In the genomic region with DNA sequence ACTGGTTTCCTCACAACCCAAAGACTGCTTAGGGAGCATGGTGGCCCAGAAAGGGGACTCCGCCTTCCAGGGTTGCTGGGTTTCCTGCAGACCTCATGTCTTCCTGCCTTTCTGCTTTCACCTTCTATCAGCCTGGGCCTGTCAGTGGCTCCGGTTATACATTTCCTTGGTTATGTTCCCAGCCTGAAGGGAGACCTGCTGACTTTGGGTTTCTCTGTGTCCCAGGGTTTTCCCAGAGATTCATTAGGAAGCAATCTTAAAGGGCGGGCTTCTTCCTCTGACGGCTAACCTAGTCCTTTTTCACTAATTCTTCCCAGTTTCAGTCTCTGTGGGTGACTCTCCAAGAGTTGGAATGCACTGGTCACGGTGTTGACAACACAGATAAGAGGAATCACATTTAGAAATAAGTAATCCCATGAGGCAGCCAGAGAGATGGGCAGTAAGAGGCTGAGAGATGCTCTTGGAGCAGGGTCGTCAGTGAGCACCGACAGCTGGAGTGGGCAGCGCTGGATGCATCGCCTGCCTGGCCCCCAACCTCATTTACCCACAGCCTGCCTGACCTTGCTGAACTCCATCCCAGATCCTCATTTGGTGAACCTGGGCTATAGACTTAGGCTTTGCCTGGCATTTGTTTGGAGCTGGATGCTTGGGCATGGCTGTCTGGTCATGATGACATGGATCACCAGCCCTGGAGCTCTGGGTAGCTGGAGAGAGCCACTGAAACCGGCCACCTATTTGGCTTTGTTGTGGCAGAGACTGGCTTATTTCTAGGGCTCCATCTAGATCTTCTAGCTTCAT, we compare ENCODE assay signal across 2 cellular contexts.
TF ChIP-seq lines count a peak whose summit lies in the region.

No MANE protein-coding gene starts in this region.

TF ChIP-seq in GM23338, 12 proteins besides CTCF, POLR2A, EP300 and RAD21 (continues in another document):
- TF ChIP-seq CREB1 (CRISPR knock-in tag; IDR thresholded peaks at IDR 0.05; ENCODE audit: low read depth) (no peak), JUNB (IDR thresholded peaks at IDR 0.05; ENCODE audit: unreplicated experiment) (no peak), ZNF114 (CRISPR knock-in tag; IDR thresholded peaks at IDR 0.05) (no peak), POLR2AphosphoS5 (IDR thresholded peaks at IDR 0.05; ENCODE audit: low read depth) (no peak), STAT1 (IDR thresholded peaks at IDR 0.05; ENCODE audit: unreplicated experiment) (no peak)
- TF ChIP-seq, protein P1, sequence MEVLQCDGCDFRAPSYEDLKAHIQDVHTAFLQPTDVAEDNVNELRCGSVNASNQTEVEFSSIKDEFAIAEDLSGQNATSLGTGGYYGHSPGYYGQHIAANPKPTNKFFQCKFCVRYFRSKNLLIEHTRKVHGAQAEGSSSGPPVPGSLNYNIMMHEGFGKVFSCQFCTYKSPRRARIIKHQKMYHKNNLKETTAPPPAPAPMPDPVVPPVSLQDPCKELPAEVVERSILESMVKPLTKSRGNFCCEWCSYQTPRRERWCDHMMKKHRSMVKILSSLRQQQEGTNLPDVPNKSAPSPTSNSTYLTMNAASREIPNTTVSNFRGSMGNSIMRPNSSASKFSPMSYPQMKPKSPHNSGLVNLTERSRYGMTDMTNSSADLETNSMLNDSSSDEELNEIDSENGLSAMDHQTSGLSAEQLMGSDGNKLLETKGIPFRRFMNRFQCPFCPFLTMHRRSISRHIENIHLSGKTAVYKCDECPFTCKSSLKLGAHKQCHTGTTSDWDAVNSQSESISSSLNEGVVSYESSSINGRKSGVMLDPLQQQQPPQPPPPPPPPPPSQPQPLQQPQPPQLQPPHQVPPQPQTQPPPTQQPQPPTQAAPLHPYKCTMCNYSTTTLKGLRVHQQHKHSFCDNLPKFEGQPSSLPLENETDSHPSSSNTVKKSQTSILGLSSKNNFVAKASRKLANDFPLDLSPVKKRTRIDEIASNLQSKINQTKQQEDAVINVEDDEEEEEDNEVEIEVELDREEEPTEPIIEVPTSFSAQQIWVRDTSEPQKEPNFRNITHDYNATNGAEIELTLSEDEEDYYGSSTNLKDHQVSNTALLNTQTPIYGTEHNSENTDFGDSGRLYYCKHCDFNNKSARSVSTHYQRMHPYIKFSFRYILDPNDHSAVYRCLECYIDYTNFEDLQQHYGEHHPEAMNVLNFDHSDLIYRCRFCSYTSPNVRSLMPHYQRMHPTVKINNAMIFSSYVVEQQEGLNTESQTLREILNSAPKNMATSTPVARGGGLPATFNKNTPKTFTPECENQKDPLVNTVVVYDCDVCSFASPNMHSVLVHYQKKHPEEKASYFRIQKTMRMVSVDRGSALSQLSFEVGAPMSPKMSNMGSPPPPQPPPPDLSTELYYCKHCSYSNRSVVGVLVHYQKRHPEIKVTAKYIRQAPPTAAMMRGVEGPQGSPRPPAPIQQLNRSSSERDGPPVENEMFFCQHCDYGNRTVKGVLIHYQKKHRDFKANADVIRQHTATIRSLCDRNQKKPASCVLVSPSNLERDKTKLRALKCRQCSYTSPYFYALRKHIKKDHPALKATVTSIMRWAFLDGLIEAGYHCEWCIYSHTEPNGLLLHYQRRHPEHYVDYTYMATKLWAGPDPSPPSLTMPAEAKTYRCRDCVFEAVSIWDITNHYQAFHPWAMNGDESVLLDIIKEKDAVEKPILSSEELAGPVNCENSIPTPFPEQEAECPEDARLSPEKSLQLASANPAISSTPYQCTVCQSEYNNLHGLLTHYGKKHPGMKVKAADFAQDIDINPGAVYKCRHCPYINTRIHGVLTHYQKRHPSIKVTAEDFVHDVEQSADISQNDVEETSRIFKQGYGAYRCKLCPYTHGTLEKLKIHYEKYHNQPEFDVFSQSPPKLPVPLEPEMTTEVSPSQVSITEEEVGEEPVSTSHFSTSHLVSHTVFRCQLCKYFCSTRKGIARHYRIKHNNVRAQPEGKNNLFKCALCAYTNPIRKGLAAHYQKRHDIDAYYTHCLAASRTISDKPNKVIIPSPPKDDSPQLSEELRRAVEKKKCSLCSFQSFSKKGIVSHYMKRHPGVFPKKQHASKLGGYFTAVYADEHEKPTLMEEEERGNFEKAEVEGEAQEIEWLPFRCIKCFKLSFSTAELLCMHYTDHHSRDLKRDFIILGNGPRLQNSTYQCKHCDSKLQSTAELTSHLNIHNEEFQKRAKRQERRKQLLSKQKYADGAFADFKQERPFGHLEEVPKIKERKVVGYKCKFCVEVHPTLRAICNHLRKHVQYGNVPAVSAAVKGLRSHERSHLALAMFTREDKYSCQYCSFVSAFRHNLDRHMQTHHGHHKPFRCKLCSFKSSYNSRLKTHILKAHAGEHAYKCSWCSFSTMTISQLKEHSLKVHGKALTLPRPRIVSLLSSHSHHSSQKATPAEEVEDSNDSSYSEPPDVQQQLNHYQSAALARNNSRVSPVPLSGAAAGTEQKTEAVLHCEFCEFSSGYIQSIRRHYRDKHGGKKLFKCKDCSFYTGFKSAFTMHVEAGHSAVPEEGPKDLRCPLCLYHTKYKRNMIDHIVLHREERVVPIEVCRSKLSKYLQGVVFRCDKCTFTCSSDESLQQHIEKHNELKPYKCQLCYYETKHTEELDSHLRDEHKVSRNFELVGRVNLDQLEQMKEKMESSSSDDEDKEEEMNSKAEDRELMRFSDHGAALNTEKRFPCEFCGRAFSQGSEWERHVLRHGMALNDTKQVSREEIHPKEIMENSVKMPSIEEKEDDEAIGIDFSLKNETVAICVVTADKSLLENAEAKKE (CRISPR knock-in tag; IDR thresholded peaks at IDR 0.05), result no peak
- TF ChIP-seq, protein P2, sequence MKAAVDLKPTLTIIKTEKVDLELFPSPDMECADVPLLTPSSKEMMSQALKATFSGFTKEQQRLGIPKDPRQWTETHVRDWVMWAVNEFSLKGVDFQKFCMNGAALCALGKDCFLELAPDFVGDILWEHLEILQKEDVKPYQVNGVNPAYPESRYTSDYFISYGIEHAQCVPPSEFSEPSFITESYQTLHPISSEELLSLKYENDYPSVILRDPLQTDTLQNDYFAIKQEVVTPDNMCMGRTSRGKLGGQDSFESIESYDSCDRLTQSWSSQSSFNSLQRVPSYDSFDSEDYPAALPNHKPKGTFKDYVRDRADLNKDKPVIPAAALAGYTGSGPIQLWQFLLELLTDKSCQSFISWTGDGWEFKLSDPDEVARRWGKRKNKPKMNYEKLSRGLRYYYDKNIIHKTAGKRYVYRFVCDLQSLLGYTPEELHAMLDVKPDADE (IDR thresholded peaks at IDR 0.05), result no peak

TF ChIP-seq in WTC11, 78 proteins besides CTCF, POLR2A, EP300 and RAD21:
- TF ChIP-seq NR2C2 (CRISPR knock-in tag; IDR thresholded peaks at IDR 0.05) (no peak), ZNF263 (CRISPR knock-in tag; IDR thresholded peaks at IDR 0.05; ENCODE audit: low read depth) (no peak), ELF4 (CRISPR knock-in tag; IDR thresholded peaks at IDR 0.05; ENCODE audit: low read depth) (no peak), SMAD4 (CRISPR knock-in tag; IDR thresholded peaks at IDR 0.05) (no peak), EMX1 (CRISPR knock-in tag; IDR thresholded peaks at IDR 0.05) (no peak), ZNF423 (CRISPR knock-in tag; IDR thresholded peaks at IDR 0.05) (no peak), NFYB (CRISPR knock-in tag; conservative IDR thresholded peaks at IDR 0.05; ENCODE audit: low read depth) (no peak), KAT7 (CRISPR knock-in tag; IDR thresholded peaks at IDR 0.05; ENCODE audit: borderline replicate concordance) (no peak)
- TF ChIP-seq, protein P3, sequence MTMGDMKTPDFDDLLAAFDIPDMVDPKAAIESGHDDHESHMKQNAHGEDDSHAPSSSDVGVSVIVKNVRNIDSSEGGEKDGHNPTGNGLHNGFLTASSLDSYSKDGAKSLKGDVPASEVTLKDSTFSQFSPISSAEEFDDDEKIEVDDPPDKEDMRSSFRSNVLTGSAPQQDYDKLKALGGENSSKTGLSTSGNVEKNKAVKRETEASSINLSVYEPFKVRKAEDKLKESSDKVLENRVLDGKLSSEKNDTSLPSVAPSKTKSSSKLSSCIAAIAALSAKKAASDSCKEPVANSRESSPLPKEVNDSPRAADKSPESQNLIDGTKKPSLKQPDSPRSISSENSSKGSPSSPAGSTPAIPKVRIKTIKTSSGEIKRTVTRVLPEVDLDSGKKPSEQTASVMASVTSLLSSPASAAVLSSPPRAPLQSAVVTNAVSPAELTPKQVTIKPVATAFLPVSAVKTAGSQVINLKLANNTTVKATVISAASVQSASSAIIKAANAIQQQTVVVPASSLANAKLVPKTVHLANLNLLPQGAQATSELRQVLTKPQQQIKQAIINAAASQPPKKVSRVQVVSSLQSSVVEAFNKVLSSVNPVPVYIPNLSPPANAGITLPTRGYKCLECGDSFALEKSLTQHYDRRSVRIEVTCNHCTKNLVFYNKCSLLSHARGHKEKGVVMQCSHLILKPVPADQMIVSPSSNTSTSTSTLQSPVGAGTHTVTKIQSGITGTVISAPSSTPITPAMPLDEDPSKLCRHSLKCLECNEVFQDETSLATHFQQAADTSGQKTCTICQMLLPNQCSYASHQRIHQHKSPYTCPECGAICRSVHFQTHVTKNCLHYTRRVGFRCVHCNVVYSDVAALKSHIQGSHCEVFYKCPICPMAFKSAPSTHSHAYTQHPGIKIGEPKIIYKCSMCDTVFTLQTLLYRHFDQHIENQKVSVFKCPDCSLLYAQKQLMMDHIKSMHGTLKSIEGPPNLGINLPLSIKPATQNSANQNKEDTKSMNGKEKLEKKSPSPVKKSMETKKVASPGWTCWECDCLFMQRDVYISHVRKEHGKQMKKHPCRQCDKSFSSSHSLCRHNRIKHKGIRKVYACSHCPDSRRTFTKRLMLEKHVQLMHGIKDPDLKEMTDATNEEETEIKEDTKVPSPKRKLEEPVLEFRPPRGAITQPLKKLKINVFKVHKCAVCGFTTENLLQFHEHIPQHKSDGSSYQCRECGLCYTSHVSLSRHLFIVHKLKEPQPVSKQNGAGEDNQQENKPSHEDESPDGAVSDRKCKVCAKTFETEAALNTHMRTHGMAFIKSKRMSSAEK (CRISPR knock-in tag; IDR thresholded peaks at IDR 0.05; ENCODE audit: borderline replicate concordance), result no peak
- TF ChIP-seq, protein P4, sequence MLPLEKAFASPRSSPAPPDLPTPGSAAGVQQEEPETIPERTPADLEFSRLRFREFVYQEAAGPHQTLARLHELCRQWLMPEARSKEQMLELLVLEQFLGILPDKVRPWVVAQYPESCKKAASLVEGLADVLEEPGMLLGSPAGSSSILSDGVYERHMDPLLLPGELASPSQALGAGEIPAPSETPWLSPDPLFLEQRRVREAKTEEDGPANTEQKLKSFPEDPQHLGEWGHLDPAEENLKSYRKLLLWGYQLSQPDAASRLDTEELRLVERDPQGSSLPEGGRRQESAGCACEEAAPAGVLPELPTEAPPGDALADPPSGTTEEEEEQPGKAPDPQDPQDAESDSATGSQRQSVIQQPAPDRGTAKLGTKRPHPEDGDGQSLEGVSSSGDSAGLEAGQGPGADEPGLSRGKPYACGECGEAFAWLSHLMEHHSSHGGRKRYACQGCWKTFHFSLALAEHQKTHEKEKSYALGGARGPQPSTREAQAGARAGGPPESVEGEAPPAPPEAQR (CRISPR knock-in tag; IDR thresholded peaks at IDR 0.05), result no peak
- TF ChIP-seq, protein P5, sequence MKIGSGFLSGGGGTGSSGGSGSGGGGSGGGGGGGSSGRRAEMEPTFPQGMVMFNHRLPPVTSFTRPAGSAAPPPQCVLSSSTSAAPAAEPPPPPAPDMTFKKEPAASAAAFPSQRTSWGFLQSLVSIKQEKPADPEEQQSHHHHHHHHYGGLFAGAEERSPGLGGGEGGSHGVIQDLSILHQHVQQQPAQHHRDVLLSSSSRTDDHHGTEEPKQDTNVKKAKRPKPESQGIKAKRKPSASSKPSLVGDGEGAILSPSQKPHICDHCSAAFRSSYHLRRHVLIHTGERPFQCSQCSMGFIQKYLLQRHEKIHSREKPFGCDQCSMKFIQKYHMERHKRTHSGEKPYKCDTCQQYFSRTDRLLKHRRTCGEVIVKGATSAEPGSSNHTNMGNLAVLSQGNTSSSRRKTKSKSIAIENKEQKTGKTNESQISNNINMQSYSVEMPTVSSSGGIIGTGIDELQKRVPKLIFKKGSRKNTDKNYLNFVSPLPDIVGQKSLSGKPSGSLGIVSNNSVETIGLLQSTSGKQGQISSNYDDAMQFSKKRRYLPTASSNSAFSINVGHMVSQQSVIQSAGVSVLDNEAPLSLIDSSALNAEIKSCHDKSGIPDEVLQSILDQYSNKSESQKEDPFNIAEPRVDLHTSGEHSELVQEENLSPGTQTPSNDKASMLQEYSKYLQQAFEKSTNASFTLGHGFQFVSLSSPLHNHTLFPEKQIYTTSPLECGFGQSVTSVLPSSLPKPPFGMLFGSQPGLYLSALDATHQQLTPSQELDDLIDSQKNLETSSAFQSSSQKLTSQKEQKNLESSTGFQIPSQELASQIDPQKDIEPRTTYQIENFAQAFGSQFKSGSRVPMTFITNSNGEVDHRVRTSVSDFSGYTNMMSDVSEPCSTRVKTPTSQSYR (CRISPR knock-in tag; IDR thresholded peaks at IDR 0.05), result no peak
- TF ChIP-seq, protein P6, sequence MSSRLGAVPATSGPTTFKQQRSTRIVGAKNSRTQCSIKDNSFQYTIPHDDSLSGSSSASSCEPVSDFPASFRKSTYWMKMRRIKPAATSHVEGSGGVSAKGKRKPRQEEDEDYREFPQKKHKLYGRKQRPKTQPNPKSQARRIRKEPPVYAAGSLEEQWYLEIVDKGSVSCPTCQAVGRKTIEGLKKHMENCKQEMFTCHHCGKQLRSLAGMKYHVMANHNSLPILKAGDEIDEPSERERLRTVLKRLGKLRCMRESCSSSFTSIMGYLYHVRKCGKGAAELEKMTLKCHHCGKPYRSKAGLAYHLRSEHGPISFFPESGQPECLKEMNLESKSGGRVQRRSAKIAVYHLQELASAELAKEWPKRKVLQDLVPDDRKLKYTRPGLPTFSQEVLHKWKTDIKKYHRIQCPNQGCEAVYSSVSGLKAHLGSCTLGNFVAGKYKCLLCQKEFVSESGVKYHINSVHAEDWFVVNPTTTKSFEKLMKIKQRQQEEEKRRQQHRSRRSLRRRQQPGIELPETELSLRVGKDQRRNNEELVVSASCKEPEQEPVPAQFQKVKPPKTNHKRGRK (CRISPR knock-in tag; IDR thresholded peaks at IDR 0.05; ENCODE audit: borderline replicate concordance), result no peak
- TF ChIP-seq, protein P7, sequence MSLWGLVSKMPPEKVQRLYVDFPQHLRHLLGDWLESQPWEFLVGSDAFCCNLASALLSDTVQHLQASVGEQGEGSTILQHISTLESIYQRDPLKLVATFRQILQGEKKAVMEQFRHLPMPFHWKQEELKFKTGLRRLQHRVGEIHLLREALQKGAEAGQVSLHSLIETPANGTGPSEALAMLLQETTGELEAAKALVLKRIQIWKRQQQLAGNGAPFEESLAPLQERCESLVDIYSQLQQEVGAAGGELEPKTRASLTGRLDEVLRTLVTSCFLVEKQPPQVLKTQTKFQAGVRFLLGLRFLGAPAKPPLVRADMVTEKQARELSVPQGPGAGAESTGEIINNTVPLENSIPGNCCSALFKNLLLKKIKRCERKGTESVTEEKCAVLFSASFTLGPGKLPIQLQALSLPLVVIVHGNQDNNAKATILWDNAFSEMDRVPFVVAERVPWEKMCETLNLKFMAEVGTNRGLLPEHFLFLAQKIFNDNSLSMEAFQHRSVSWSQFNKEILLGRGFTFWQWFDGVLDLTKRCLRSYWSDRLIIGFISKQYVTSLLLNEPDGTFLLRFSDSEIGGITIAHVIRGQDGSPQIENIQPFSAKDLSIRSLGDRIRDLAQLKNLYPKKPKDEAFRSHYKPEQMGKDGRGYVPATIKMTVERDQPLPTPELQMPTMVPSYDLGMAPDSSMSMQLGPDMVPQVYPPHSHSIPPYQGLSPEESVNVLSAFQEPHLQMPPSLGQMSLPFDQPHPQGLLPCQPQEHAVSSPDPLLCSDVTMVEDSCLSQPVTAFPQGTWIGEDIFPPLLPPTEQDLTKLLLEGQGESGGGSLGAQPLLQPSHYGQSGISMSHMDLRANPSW (CRISPR knock-in tag; conservative IDR thresholded peaks at IDR 0.05; ENCODE audit: low read depth), result no peak
- TF ChIP-seq, protein P8, sequence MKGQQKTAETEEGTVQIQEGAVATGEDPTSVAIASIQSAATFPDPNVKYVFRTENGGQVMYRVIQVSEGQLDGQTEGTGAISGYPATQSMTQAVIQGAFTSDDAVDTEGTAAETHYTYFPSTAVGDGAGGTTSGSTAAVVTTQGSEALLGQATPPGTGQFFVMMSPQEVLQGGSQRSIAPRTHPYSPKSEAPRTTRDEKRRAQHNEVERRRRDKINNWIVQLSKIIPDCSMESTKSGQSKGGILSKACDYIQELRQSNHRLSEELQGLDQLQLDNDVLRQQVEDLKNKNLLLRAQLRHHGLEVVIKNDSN (CRISPR knock-in tag; IDR thresholded peaks at IDR 0.05), result no peak
